Comparison of ENCODE assay signal across 27 cellular contexts in the genomic region with DNA sequence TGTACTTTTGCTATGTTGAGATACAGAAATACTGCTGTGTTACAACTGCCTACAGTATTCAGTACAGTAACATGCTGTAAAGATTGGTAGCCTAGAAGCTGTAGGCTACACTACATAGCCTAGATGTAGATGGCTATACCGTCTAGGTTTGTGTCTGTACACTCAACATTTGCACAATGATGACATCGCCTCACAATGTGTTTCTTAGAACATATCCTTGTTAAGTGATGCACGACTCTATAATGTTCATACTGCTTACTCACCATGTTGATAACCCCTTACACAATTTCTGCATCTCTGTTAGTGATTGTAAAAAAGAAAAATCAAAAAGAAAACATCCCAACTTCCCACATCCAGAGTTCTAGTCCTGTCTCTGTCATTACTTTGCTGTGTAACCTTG.
DNase-seq lines count a peak whose midpoint lies in the region; ATAC-seq, FAIRE-seq and TF ChIP-seq lines count a peak whose summit lies in the region.
"Had no signal": no experiment of that assay in that cellular context is flagged by ENCODE, and none has a peak within 500 bp of the region (broad histone marks: within the 10 kb centered on the region; RNA-seq: fewer than 3 reads in every experiment).

No MANE protein-coding gene starts in this region.

- H3K4me3 ChIP-seq in ACC112 (ENCODE audit: low read depth, low read length), result no peak overlapping the region
- H3K4me3 ChIP-seq in IMR-90 (ENCODE audit: insufficient read depth, low read depth, low read length), result no peak overlapping the region
- H3K4me3 ChIP-seq in bronchial epithelial cell (ENCODE audit: low read depth, low read length), result no peak overlapping the region
- H3K4me3 ChIP-seq in hepatocyte, result no peak overlapping the region
- H3K4me3 ChIP-seq: BLaER1, cardiac muscle cell, mucosa of descending colon, right lobe of liver, SJCRH30, thoracic aorta had no signal

- H3K4me2 ChIP-seq in IMR-90 (ENCODE audit: low read depth, low read length) (no peak overlapping the region), hepatocyte (no peak overlapping the region)
- H3K4me2 ChIP-seq: BLaER1 had no signal

- H3K14ac ChIP-seq in IMR-90 (replicated peaks; ENCODE audit: low read depth, low read length), result peak overlapping the region; percentile 30; the same call in 1 of the 2 replicates

- H2BK15ac ChIP-seq in IMR-90 (ENCODE audit: low read depth, low read length), result peak overlapping the region; percentile 10; the same call in 2 of the 3 replicates

- no peak overlapping the region for H2AK9ac ChIP-seq in IMR-90 (replicated peaks; ENCODE audit: low read depth, low read length, poor library complexity)

- FAIRE-seq in bronchial epithelial cell (lab: Jason Lieb, UNC), result no peak

- peak overlapping the region; percentile 64; the same call in 1 of the 2 replicates for H3K18ac ChIP-seq in IMR-90 (ENCODE audit: low read depth, low read length)

- peak overlapping the region; percentile 55 for H2BK5ac ChIP-seq in IMR-90 (ENCODE audit: low read depth, low read length, poor library complexity, severe bottlenecking)

- peaks cover 11% of the 10 kb centered on the region for H3K9me1 ChIP-seq in IMR-90 (ENCODE audit: insufficient read depth, low read length)

- H2AFZ ChIP-seq in ACC112 (ENCODE audit: low read length, unreplicated experiment) (peak overlapping the region; percentile 7), IMR-90 (replicated peaks; ENCODE audit: low read length, poor library complexity) (no peak overlapping the region), hepatocyte (no peak overlapping the region)

- no TSS peak for BruUV-seq in IMR-90 (replicated peaks; lab: Mats Ljungman, UMichigan)

- no peak for TF ChIP-seq RAD21 in IMR-90 (IDR thresholded peaks at IDR 0.05; ENCODE audit: low read length)

- H3K56ac ChIP-seq in IMR-90 (ENCODE audit: extremely low read depth, insufficient read depth, low read length), result no peak overlapping the region

- no peaks in the 10 kb centered on the region for H3K79me2 ChIP-seq in ACC112 (ENCODE audit: control insufficient read depth, insufficient read depth, low read length, unreplicated experiment)
- no peaks in the 10 kb centered on the region for H3K79me2 ChIP-seq in hepatocyte

- no peak for TF ChIP-seq CTCF in IMR-90 (conservative IDR thresholded peaks at IDR 0.05; ENCODE audit: low read depth, low read length)
- TF ChIP-seq CTCF in bronchial epithelial cell (IDR thresholded peaks at IDR 0.05; ENCODE audit: insufficient read depth, low read length, severe bottlenecking), result no peak
- TF ChIP-seq CTCF in hepatocyte (IDR thresholded peaks at IDR 0.05; ENCODE audit: poor library complexity), result no peak
- no peak for TF ChIP-seq CTCF in GM13977 (IDR thresholded peaks at IDR 0.05; ENCODE audit: extremely low read depth, insufficient read depth, missing control alignments)

- TF ChIP-seq POLR2A in IMR-90 (IDR thresholded peaks at IDR 0.05; ENCODE audit: low read depth, low read length), result no peak

- no peaks in the 10 kb centered on the region for H3K36me3 ChIP-seq in ACC112 (ENCODE audit: insufficient read depth, low read length)
- H3K36me3 ChIP-seq in IMR-90 (ENCODE audit: control insufficient read depth, insufficient read depth, low read length), result no peaks in the 10 kb centered on the region
- no peaks in the 10 kb centered on the region for H3K36me3 ChIP-seq in bronchial epithelial cell (ENCODE audit: control insufficient read depth, insufficient read depth, low read length)
- no peaks in the 10 kb centered on the region for H3K36me3 ChIP-seq in hepatocyte (replicated peaks; ENCODE audit: insufficient read depth, low read depth)
- H3K36me3 ChIP-seq: BLaER1, cardiac muscle cell, right lobe of liver, SJCRH30, thoracic aorta had no signal

- DNase-seq in IMR-90 (peak; percentile 79), bronchial epithelial cell (ENCODE audit: low read depth) (peak; percentile 91), glomerular visceral epithelial cell (ENCODE audit: extremely low spot score) (peak; percentile 31), hepatocyte (ENCODE audit: low spot score) (no peak), NCI-H2227 (lab: John Stamatoyannopoulos, UW; ENCODE audit: unreplicated experiment) (no peak), GM13977 (ENCODE audit: low spot score) (no peak)
- DNase-seq: activated CD4-positive, alpha-beta T cell treated with anti-CD3 and anti-CD28 coated beads for 36 hours; activated CD8-positive, alpha-beta memory T cell treated with anti-CD3 and anti-CD28 coated beads for 24 hours; activated T-cell treated with anti-CD3 and anti-CD28 coated beads, Interleukin-2, amount 50 U/mL, for 1 hour; COR-L47; hippocampal formation; immature natural killer cell; mucosa of descending colon; NCI-H2081 treated with DMSO at 0.1 percent for 48 hours; nephron progenitor cell; NK-92 treated with Interleukin-12 subunit alpha and Interleukin-12 subunit beta, amount 100 ng/mL, for 24 hours; right lobe of liver; SJCRH30; stimulated activated CD4-positive, alpha-beta T cell treated with anti-CD3 and anti-CD28 coated beads, Interleukin-15, amount 100 ng/mL, for 24 hours; stimulated activated naive CD8-positive, alpha-beta T cell treated with anti-CD3 and anti-CD28 coated beads, Interleukin-15, Interleukin-2, amounts not matched to agents 100 U/mL and 50 U/mL, for 24 hours; T-helper 17 cell had no signal

- peak overlapping the region; percentile 54; the same call in 1 of the 2 replicates for H2BK120ac ChIP-seq in IMR-90 (ENCODE audit: low read depth, low read length)

- H3K23ac ChIP-seq in IMR-90 (ENCODE audit: low read depth, low read length), result no peak overlapping the region

- H4K20me1 ChIP-seq in IMR-90 (ENCODE audit: insufficient read depth, low read length), result no peaks in the 10 kb centered on the region
- H4K20me1 ChIP-seq in hepatocyte (ENCODE audit: insufficient read depth, poor library complexity, severe bottlenecking), result no peaks in the 10 kb centered on the region
- H4K20me1 ChIP-seq: BLaER1 had no signal

- H3K9me3 ChIP-seq in IMR-90 (ENCODE audit: control insufficient read depth, insufficient read depth, low read length), result no peaks in the 10 kb centered on the region
- H3K9me3 ChIP-seq in hepatocyte (ENCODE audit: low read depth), result no peaks in the 10 kb centered on the region
- H3K9me3 ChIP-seq: mucosa of descending colon, right lobe of liver, SJCRH30, thoracic aorta had no signal

- intact Hi-C loops in IMR-90 (cut with micrococcal nuclease), result no loop called here

- dilution Hi-C loops in IMR-90 (cut with HindIII; ENCODE audit: low sequenced_read_pairs, unreplicated experiment), result no loop called here

- peak overlapping the region; percentile 84 for H2AK5ac ChIP-seq in IMR-90 (ENCODE audit: low read depth, low read length)

- H3K79me1 ChIP-seq in IMR-90 (ENCODE audit: low read depth in 1 of 2, low read length in 2 of 2), result no peaks in the 10 kb centered on the region; a peak in 1 of 4 replicates

- WGBS in IMR-90 (ENCODE audit: extremely low coverage in 2 of 2, insufficient read length in 1 of 2), 2 experiments, result no CpG with 5 or more reads among the region's 3 CpGs
- WGBS in hepatocyte (ENCODE audit: low lambda C conversion rate, missing lambda C conversion rate), result 90% methylated on average over 3 of the region's 3 CpGs

- POLR2A ChIA-PET in IMR-90 (lab: Charles Lee; ENCODE audit: unreplicated experiment), result no interaction called here

- no peak overlapping the region for H4K91ac ChIP-seq in IMR-90 (ENCODE audit: insufficient read depth, low read depth, low read length)

- no peak for ATAC-seq in IMR-90 (ENCODE audit: low read depth)
- ATAC-seq in HG02623 (IDR thresholded peaks at IDR 0.05; ENCODE audit: unreplicated experiment), result no peak
- ATAC-seq: activated CD4-positive, alpha-beta T cell treated with anti-CD3 and anti-CD28 coated beads for 36 hours; HCT116; mucosa of descending colon; right lobe of liver; stimulated activated naive CD8-positive, alpha-beta T cell treated with anti-CD3 and anti-CD28 coated beads, Interleukin-15, Interleukin-2, amounts not matched to agents 100 U/mL and 50 U/mL, for 24 hours; T-helper 17 cell had no signal

- H4K5ac ChIP-seq in IMR-90 (ENCODE audit: low read depth, low read length), result no peak overlapping the region

- peak overlapping the region; percentile 53 for H3K27ac ChIP-seq in ACC112 (ENCODE audit: low read depth, low read length)
- H3K27ac ChIP-seq in IMR-90 (ENCODE audit: insufficient read depth, low read length), result no peak overlapping the region
- no peak overlapping the region for H3K27ac ChIP-seq in hepatocyte
- H3K27ac ChIP-seq: BLaER1, cardiac muscle cell, right lobe of liver, SJCRH30, thoracic aorta had no signal

- H3K4me1 ChIP-seq in ACC112 (ENCODE audit: control insufficient read depth, insufficient read depth, low read length, unreplicated experiment) (peaks cover 48% of the 10 kb centered on the region), IMR-90 (ENCODE audit: control insufficient read depth, insufficient read depth, low read length) (peaks cover 7% of the 10 kb centered on the region), hepatocyte (ENCODE audit: insufficient read depth) (no peaks in the 10 kb centered on the region)
- H3K4me1 ChIP-seq: right lobe of liver had no signal

- H3K27me3 ChIP-seq in ACC112 (ENCODE audit: insufficient read depth, low read length), result no peaks in the 10 kb centered on the region
- H3K27me3 ChIP-seq in IMR-90 (ENCODE audit: control insufficient read depth, insufficient read depth, low read length), result no peaks in the 10 kb centered on the region
- H3K27me3 ChIP-seq in bronchial epithelial cell (ENCODE audit: control insufficient read depth, insufficient read depth, low read length), result no peaks in the 10 kb centered on the region
- H3K27me3 ChIP-seq in hepatocyte, result no peaks in the 10 kb centered on the region
- H3K27me3 ChIP-seq: BLaER1, cardiac muscle cell, right lobe of liver, SJCRH30 had no signal

- in situ Hi-C loops in IMR-90 (cut with MboI; ENCODE audit: low sequenced_read_pairs) (no loop called here), GM13977 (cut with MboI; ENCODE audit: low pct_unique_long_range_greater_than_20kb, low sequenced_read_pairs, unreplicated experiment) (no loop called here)

- no peaks in the 10 kb centered on the region for H3K9me2 ChIP-seq in hepatocyte (replicated peaks; ENCODE audit: insufficient read depth)

- no peak overlapping the region for H3K9ac ChIP-seq in IMR-90 (ENCODE audit: low read depth, low read length)
- H3K9ac ChIP-seq: BLaER1 had no signal

- H2BK20ac ChIP-seq in IMR-90 (ENCODE audit: low read depth, low read length), result peak overlapping the region; percentile 65; the same call in 1 of the 2 replicates

- H4K8ac ChIP-seq in IMR-90 (ENCODE audit: low read depth in 2 of 2, low read length in 2 of 2), result peak overlapping the region; percentile 52 to 71; a peak in 1 of 4 replicates

- CTCF ChIA-PET in IMR-90 (lab: Yijun Ruan, JAX), result no interaction called here

- peak overlapping the region; percentile 64; the same call in 1 of the 2 replicates for H3K4ac ChIP-seq in IMR-90 (ENCODE audit: low read depth, low read length)

TF ChIP-seq in IMR-90, 13 proteins besides CTCF, POLR2A, EP300 and RAD21 (continues in another document):
- TF ChIP-seq CEBPB (IDR thresholded peaks at IDR 0.05; ENCODE audit: low read depth, low read length) (peak; percentile 66), RFX5 (IDR thresholded peaks at IDR 0.05; ENCODE audit: low read depth, low read length) (no peak), NFE2L2 (IDR thresholded peaks at IDR 0.05; ENCODE audit: low read depth, low read length) (no peak), MXI1 (IDR thresholded peaks at IDR 0.05; ENCODE audit: borderline replicate concordance, low read depth, low read length) (no peak), MAFK (IDR thresholded peaks at IDR 0.05; ENCODE audit: low read depth, low read length) (no peak)

Comparison
In these comparisons a context has a peak if more than half of its experiments do, and no peak if none do; other contexts are left out.
1. DNase-seq: peak in IMR-90 (single experiment), bronchial epithelial cell (single experiment) and glomerular visceral epithelial cell (single experiment); none in hepatocyte (single experiment), NCI-H2227 (single experiment) and GM13977 (single experiment).